ENCODE assay signal across 1 cellular context in genomic region chr1:121519756-121520286, GRCh38.
TF ChIP-seq lines count a peak whose summit lies in the region.

No MANE protein-coding gene starts in this region.

TF ChIP-seq in HepG2, 621 proteins besides CTCF, POLR2A, EP300 and RAD21:
- TF ChIP-seq KDM4B (CRISPR knock-in tag; IDR thresholded peaks at IDR 0.05) (0 out of 2 replicates have a peak, but pooled peaks have one; percentile 11), SIX4 (CRISPR knock-in tag; IDR thresholded peaks at IDR 0.05) (0 out of 2 replicates have a peak, but pooled peaks have one; percentile 0), E2F1 (CRISPR knock-in tag; IDR thresholded peaks at IDR 0.05) (0 out of 2 replicates have a peak, but pooled peaks have one; percentile 4), PRPF4 (IDR thresholded peaks at IDR 0.05; ENCODE audit: low read depth, low read length, poor library complexity, severe bottlenecking) (peak; percentile 30), RXRA (CRISPR knock-in tag; IDR thresholded peaks at IDR 0.05) (0 out of 2 replicates have a peak, but pooled peaks have one; percentile 2), BATF2 (CRISPR knock-in tag; IDR thresholded peaks at IDR 0.05) (0 out of 2 replicates have a peak, but pooled peaks have one; percentile 13), SRY (CRISPR knock-in tag; IDR thresholded peaks at IDR 0.05) (0 out of 2 replicates have a peak, but pooled peaks have one; percentile 2), ZBTB38 (CRISPR knock-in tag; IDR thresholded peaks at IDR 0.05) (peak; percentile 94), IRF9 (CRISPR knock-in tag; IDR thresholded peaks at IDR 0.05; ENCODE audit: borderline replicate concordance) (0 out of 2 replicates have a peak, but pooled peaks have one; percentile 2), CSRNP1 (CRISPR knock-in tag; IDR thresholded peaks at IDR 0.05) (0 out of 2 replicates have a peak, but pooled peaks have one; percentile 5), ZNF687 (CRISPR knock-in tag; IDR thresholded peaks at IDR 0.05) (peak; percentile 72; the same call in 1 of the 2 replicates), ZNF224 (CRISPR knock-in tag; IDR thresholded peaks at IDR 0.05) (0 out of 2 replicates have a peak, but pooled peaks have one; percentile 43), REPIN1 (CRISPR knock-in tag; IDR thresholded peaks at IDR 0.05; ENCODE audit: borderline replicate concordance, low read depth) (0 out of 2 replicates have a peak, but pooled peaks have one; percentile 1), ZNF574 (CRISPR knock-in tag; IDR thresholded peaks at IDR 0.05) (0 out of 2 replicates have a peak, but pooled peaks have one; percentile 3), YEATS4 (CRISPR knock-in tag; IDR thresholded peaks at IDR 0.05; ENCODE audit: borderline replicate concordance) (0 out of 2 replicates have a peak, but pooled peaks have one; percentile 0), NFKB2 (CRISPR knock-in tag; IDR thresholded peaks at IDR 0.05; ENCODE audit: borderline replicate concordance) (0 out of 2 replicates have a peak, but pooled peaks have one; percentile 2)
